25 cellular contexts compared by ENCODE assay signal in the genomic region with DNA sequence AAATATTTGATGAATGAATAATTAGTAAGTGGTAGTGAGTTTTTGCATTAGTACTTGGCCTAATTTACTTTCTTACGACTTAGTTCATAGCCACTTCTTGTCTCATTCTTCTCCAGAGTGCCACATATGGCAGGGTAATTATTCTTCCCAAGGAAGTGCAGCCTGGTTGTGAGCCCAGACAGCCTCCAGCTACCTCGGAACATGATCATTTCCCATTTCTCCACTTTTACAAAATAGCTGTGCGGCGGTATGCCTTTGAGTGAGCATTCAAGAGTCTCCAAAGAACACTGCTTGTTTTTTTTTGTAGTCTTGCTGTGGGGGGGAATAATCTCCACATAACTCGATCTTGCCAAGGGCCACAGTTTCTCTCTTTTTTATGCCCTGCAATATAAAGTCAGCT.
"Had no signal": no experiment of that assay in that cellular context is flagged by ENCODE, and none has a peak within 500 bp of the region (broad histone marks: within the 10 kb centered on the region; RNA-seq: fewer than 3 reads in every experiment).

No MANE protein-coding gene starts in this region.

- DNase-seq: islet precursor cell; left ventricle myocardium inferior; mesendoderm; naive B cell; natural killer cell; nephron progenitor cell; occipital lobe; right lobe of liver; stimulated activated CD4-positive, alpha-beta T cell treated with anti-CD3 and anti-CD28 coated beads, Interleukin-1b, Interleukin-23, amount 100 ng/mL, for 48 hours; stimulated activated CD4-positive, alpha-beta T cell treated with anti-CD3 and anti-CD28 coated beads, Interleukin-2, amount 100 ng/mL, for 48 hours; stimulated activated CD4-positive, alpha-beta T cell treated with anti-CD3 and anti-CD28 coated beads, Interleukin-4, amount 100 ng/mL, for 4 hours; stimulated activated CD8-positive, alpha-beta memory T cell treated with anti-CD3 and anti-CD28 coated beads, Interleukin-4, amount 100 ng/mL, for 48 hours; stimulated activated naive CD4-positive, alpha-beta T cell treated with Interleukin-2 at 50 U/mL for 16 hours; stimulated activated naive CD8-positive, alpha-beta T cell treated with anti-CD3 and anti-CD28 coated beads, Interleukin-15, amount 100 ng/mL, for 72 hours; substantia nigra; transverse colon; upper lobe of left lung had no signal

- H3K36me3 ChIP-seq: left ventricle myocardium inferior, neural progenitor cell, neutrophil, right atrium auricular region, right lobe of liver, transverse colon, upper lobe of left lung had no signal

- H3K27me3 ChIP-seq: hepatocyte, neural progenitor cell, neutrophil, right atrium auricular region, right lobe of liver, transverse colon, upper lobe of left lung had no signal

- H3K4me1 ChIP-seq: left ventricle myocardium inferior, neural progenitor cell, parathyroid adenoma, right atrium auricular region, right lobe of liver, transverse colon, upper lobe of left lung had no signal

- ATAC-seq: natural killer cell; right lobe of liver; stimulated activated memory B cell treated with anti-CD40 and anti-IgM and Interleukin-4, amounts not matched to agents 10 μg/mL and 1 μg/mL and 100 μg/mL, for 72 hours; stimulated activated naive CD8-positive, alpha-beta T cell treated with anti-CD3 and anti-CD28 coated beads, Interleukin-15, amount 100 ng/mL, for 72 hours had no signal

- H3K4me3 ChIP-seq: hepatocyte, left ventricle myocardium inferior, lung, neural progenitor cell, right atrium auricular region, right lobe of liver, smooth muscle cell, transverse colon, upper lobe of left lung had no signal

- H3K27ac ChIP-seq: hepatocyte, left ventricle myocardium inferior, neural progenitor cell, neutrophil, parathyroid adenoma, right atrium auricular region, right lobe of liver, transverse colon, upper lobe of left lung had no signal

- H3K9me3 ChIP-seq: left ventricle myocardium inferior, neutrophil, right atrium auricular region, right lobe of liver, transverse colon, upper lobe of left lung had no signal
